ENCODE assay signal across 4 cellular contexts in the genomic region with DNA sequence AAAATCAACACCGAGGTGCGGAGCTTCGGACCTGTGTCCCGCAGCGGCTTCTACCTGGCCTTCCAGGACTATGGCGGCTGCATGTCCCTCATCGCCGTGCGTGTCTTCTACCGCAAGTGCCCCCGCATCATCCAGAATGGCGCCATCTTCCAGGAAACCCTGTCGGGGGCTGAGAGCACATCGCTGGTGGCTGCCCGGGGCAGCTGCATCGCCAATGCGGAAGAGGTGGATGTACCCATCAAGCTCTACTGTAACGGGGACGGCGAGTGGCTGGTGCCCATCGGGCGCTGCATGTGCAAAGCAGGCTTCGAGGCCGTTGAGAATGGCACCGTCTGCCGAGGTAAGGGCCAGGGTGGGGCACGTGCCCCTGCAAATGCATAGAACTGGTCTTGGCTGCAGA.
"Had no signal": no experiment of that assay in that cellular context is flagged by ENCODE, and none has a peak within 500 bp of the region (broad histone marks: within the 10 kb centered on the region; RNA-seq: fewer than 3 reads in every experiment).

No MANE protein-coding gene starts in this region.

- H3K27ac Mint-ChIP-seq: GM23338, H9 had no signal

- H3K4me3 ChIP-seq: GM23338 had no signal

- DNase-seq: H9, HCEC 1CT, IMR-90 had no signal

- H3K4me2 ChIP-seq: GM23338 had no signal

- ATAC-seq: GM23338 had no signal

- H3K4me3 Mint-ChIP-seq: GM23338, H9 had no signal

- H3K9me3 Mint-ChIP-seq: GM23338, H9 had no signal

- H2AFZ ChIP-seq: GM23338 had no signal
